In genomic region chr1:116433283-116434257, GRCh38 we compare ENCODE assay signal across 10 cellular contexts.
DNase-seq lines count a peak whose midpoint lies in the region; ATAC-seq and TF ChIP-seq lines count a peak whose summit lies in the region.
"Had no signal": no experiment of that assay in that cellular context is flagged by ENCODE, and none has a peak within 500 bp of the region (broad histone marks: within the 10 kb centered on the region; RNA-seq: fewer than 3 reads in every experiment).

No MANE protein-coding gene starts in this region.

- no peak for TF ChIP-seq POLR2A in erythroblast (IDR thresholded peaks at IDR 0.05; ENCODE audit: low read length)

- H3K4me3 Mint-ChIP-seq in activated T-cell treated with anti-CD3 and anti-CD28 coated beads, Interleukin-2, amount 50 U/mL, for 72 hours: no peak overlapping the region

- peak; percentile 19 to 20 for ATAC-seq in activated T-cell treated with anti-CD3 and anti-CD28 coated beads, Interleukin-2, amount 50 U/mL, for 72 hours (replicated peaks in 1 of 2)
- no peak for ATAC-seq in activated CD4-positive, CD25-positive, alpha-beta regulatory T cell treated with anti-CD3 and anti-CD28 coated beads, Interleukin-2, amount 50 U/mL, for 24 hours
- ATAC-seq in GM21529 (IDR thresholded peaks at IDR 0.05; ENCODE audit: unreplicated experiment): no peak

- no peak overlapping the region for H3K27ac Mint-ChIP-seq in activated T-cell treated with anti-CD3 and anti-CD28 coated beads, Interleukin-2, amount 50 U/mL, for 72 hours

- H3K27me3 Mint-ChIP-seq in activated T-cell treated with anti-CD3 and anti-CD28 coated beads, Interleukin-2, amount 50 U/mL, for 72 hours (ENCODE audit: low read depth): peaks cover 5% of the 10 kb centered on the region

- no peak for DNase-seq in activated T-cell treated with anti-CD3 and anti-CD28 coated beads, Interleukin-2, amount 50 U/mL, for 72 hours
- no peak for DNase-seq in activated T-cell treated with anti-CD3 and anti-CD28 coated beads, Interleukin-2, amount 50 U/mL, for 1 hour
- DNase-seq in erythroblast (lab: John Stamatoyannopoulos, UW) (peak; percentile 38 to 50), myocyte (ENCODE audit: low read depth) (peak; percentile 93), DMS53 treated with DMSO at 0.1 percent for 48 hours (lab: John Stamatoyannopoulos, UW; ENCODE audit: unreplicated experiment) (no peak)
- DNase-seq in activated CD4-positive, alpha-beta T cell treated with anti-CD3 and anti-CD28 coated beads for 4 hours: no peak
- DNase-seq: NK-92 treated with Interleukin-12 subunit alpha and Interleukin-12 subunit beta, amount 100 ng/mL, for 24 hours; stimulated activated CD4-positive, alpha-beta T cell treated with anti-CD3 and anti-CD28 coated beads, Interleukin-4, amount 100 ng/mL, for 24 hours had no signal

- no peaks in the 10 kb centered on the region for H3K4me1 Mint-ChIP-seq in activated T-cell treated with anti-CD3 and anti-CD28 coated beads, Interleukin-2, amount 50 U/mL, for 72 hours (ENCODE audit: low read depth)

- H3K36me3 Mint-ChIP-seq in activated T-cell treated with anti-CD3 and anti-CD28 coated beads, Interleukin-2, amount 50 U/mL, for 72 hours (ENCODE audit: insufficient read depth in 2 of 2): no peaks in the 10 kb centered on the region

- no peaks in the 10 kb centered on the region for H3K9me3 Mint-ChIP-seq in activated T-cell treated with anti-CD3 and anti-CD28 coated beads, Interleukin-2, amount 50 U/mL, for 72 hours

Comparison
In these comparisons a context has a peak if more than half of its experiments do, and no peak if none do; other contexts are left out.
1. ATAC-seq: peak in activated T-cell treated with anti-CD3 and anti-CD28 coated beads, Interleukin-2, amount 50 U/mL, for 72 hours (2 of 2); none in activated CD4-positive, CD25-positive, alpha-beta regulatory T cell treated with anti-CD3 and anti-CD28 coated beads, Interleukin-2, amount 50 U/mL, for 24 hours (0 of 2) and GM21529 (single experiment).
2. DNase-seq: peak in erythroblast (2 of 2) and myocyte (single experiment); none in activated T-cell treated with anti-CD3 and anti-CD28 coated beads, Interleukin-2, amount 50 U/mL, for 72 hours (0 of 2), activated T-cell treated with anti-CD3 and anti-CD28 coated beads, Interleukin-2, amount 50 U/mL, for 1 hour (single experiment), activated CD4-positive, alpha-beta T cell treated with anti-CD3 and anti-CD28 coated beads for 4 hours (0 of 2) and DMS53 treated with DMSO at 0.1 percent for 48 hours (single experiment).